In genomic region chr1:110286564-110286963, GRCh38 we compare ENCODE assay signal across 14 cellular contexts.
"Had no signal": no experiment of that assay in that cellular context is flagged by ENCODE, and none has a peak within 500 bp of the region (broad histone marks: within the 10 kb centered on the region; RNA-seq: fewer than 3 reads in every experiment).

No MANE protein-coding gene starts in this region.

- DNase-seq: activated CD8-positive, alpha-beta memory T cell treated with anti-CD3 and anti-CD28 coated beads, Interleukin-2, amount 10 ng/mL, durations not matched to agents 7 days and 5 days; activated gamma-delta T cell; activated T-cell treated with anti-CD3 and anti-CD28 coated beads, Interleukin-2, amount 50 U/mL, for 4 hours; amygdala; cerebellar nuclear complex; endodermal cell; glutamatergic neuron; mammary epithelial cell; sigmoid colon; stimulated activated CD4-positive, alpha-beta T cell treated with anti-CD3 and anti-CD28 coated beads, Interleukin-2, amount 100 ng/mL, for 48 hours; stimulated activated naive CD8-positive, alpha-beta T cell treated with anti-CD3 and anti-CD28 coated beads, Interleukin-15, Interleukin-2, amounts not matched to agents 100 U/mL and 50 U/mL, for 24 hours; T-helper 2 cell had no signal

- H3K36me3 ChIP-seq: sigmoid colon, suprapubic skin had no signal

- H3K4me3 ChIP-seq: sigmoid colon, suprapubic skin had no signal

- H3K4me1 ChIP-seq: sigmoid colon, suprapubic skin had no signal

- H3K9me3 ChIP-seq: sigmoid colon, suprapubic skin had no signal

- ATAC-seq: activated CD8-positive, alpha-beta memory T cell treated with anti-CD3 and anti-CD28 coated beads, Interleukin-2, amount 10 ng/mL, durations not matched to agents 7 days and 5 days; activated T-cell treated with anti-CD3 and anti-CD28 coated beads, Interleukin-2, amount 50 U/mL, for 4 hours; esophagus mucosa; stimulated activated naive CD8-positive, alpha-beta T cell treated with anti-CD3 and anti-CD28 coated beads, Interleukin-15, Interleukin-2, amounts not matched to agents 100 U/mL and 50 U/mL, for 24 hours had no signal

- H3K27me3 ChIP-seq: sigmoid colon, suprapubic skin had no signal

- H3K27ac ChIP-seq: sigmoid colon, suprapubic skin had no signal
